ENCODE assay signal across 10 cellular contexts in the genomic region with DNA sequence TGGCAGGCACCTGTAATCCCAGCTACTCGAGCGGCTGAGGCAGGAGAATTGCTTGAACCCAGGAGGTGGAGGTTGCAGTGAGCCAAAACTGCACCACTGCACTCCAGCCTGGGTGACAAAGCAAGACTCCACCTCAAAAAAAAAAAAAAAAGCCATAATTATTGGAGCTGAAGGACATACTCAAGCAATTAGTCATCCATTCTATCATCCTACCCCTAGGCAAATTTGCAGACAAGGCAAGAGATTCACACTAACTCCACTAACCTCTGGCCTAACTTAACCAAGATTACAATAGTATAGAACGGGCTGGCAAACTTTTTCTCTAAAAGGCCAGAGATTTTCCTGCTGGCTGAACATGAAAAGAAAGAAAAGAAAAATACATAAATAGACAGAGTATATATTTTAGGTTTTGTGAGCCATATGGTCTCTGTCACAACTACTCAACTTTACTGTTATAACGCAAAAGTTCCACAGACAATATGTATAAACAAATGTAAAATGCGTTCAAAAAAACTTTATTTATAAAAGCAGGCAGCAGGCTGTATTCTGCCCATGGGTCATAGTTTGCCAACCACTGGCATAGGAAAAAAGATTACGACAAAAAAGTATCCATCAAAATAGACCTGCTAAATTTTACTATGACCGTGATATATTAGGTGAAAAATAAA. TPM values are rescaled to one million over a fixed set of nuclear protein-coding genes. Genes with fewer than 3 reads are reported as not detected.
A peak's percentile ranks its signal among the peaks of the same experiment; 100 is the strongest.
DNase-seq lines count a peak whose midpoint lies in the region; ATAC-seq and TF ChIP-seq lines count a peak whose summit lies in the region.
"Had no signal": no experiment of that assay in that cellular context is flagged by ENCODE, and none has a peak within 500 bp of the region (broad histone marks: within the 10 kb centered on the region; RNA-seq: fewer than 3 reads in every experiment).

No MANE protein-coding gene starts in this region.

- no peaks in the 10 kb centered on the region for H3K4me1 ChIP-seq in ascending aorta

- H3K27ac ChIP-seq in 22Rv1 (peak overlapping the region; percentile 3; the same call in 1 of the 2 replicates), ascending aorta (no peak overlapping the region)
- H3K27ac ChIP-seq: dorsolateral prefrontal cortex had no signal

- no peaks in the 10 kb centered on the region for H3K27me3 ChIP-seq in ascending aorta
- H3K27me3 ChIP-seq: dorsolateral prefrontal cortex had no signal

- H3K9me3 ChIP-seq in T-helper 17 cell (ENCODE audit: control insufficient read depth, low read length, poor library complexity, severe bottlenecking): no peaks in the 10 kb centered on the region
- no peaks in the 10 kb centered on the region for H3K9me3 ChIP-seq in ascending aorta

- no peak overlapping the region for H3K4me3 Mint-ChIP-seq in T-helper 17 cell
- no peak overlapping the region for H3K4me3 Mint-ChIP-seq in stimulated activated memory B cell treated with anti-CD40 and anti-IgM and Interleukin-4, amounts not matched to agents 10 μg/mL and 1 μg/mL and 100 μg/mL, for 72 hours

- peak overlapping the region; percentile 21 for H3K27ac Mint-ChIP-seq in T-helper 17 cell
- no peak overlapping the region for H3K27ac Mint-ChIP-seq in stimulated activated memory B cell treated with anti-CD40 and anti-IgM and Interleukin-4, amounts not matched to agents 10 μg/mL and 1 μg/mL and 100 μg/mL, for 72 hours

- DNase-seq in HFF-Myc (ENCODE audit: extremely low read depth, low read depth): peak; percentile 45
- DNase-seq in T-helper 17 cell: no peak
- peak; percentile 53 for DNase-seq in fibroblast of the conjunctiva (ENCODE audit: low read depth)
- DNase-seq in NCI-H1092 (lab: John Stamatoyannopoulos, UW): no peak
- no peak for DNase-seq in RPMI8226
- DNase-seq in ascending aorta (ENCODE audit: low spot score in 2 of 2): no peak
- DNase-seq: dorsolateral prefrontal cortex, nucleus accumbens had no signal

- H3K36me3 ChIP-seq in ascending aorta: no peaks in the 10 kb centered on the region

- intact Hi-C loops in ascending aorta (cut with DNase I): no loop called here

- H3K27me3 Mint-ChIP-seq in T-helper 17 cell: no peaks in the 10 kb centered on the region
- H3K27me3 Mint-ChIP-seq in stimulated activated memory B cell treated with anti-CD40 and anti-IgM and Interleukin-4, amounts not matched to agents 10 μg/mL and 1 μg/mL and 100 μg/mL, for 72 hours: no peaks in the 10 kb centered on the region

- TF ChIP-seq CTCF in 22Rv1 (IDR thresholded peaks at IDR 0.05): no peak
- TF ChIP-seq CTCF in HFF-Myc (IDR thresholded peaks at IDR 0.05; ENCODE audit: low read depth, low read length, missing control alignments): no peak
- no peak for TF ChIP-seq CTCF in ascending aorta (IDR thresholded peaks at IDR 0.05)

- no peak overlapping the region for H3K4me3 ChIP-seq in HFF-Myc (replicated peaks; ENCODE audit: low read depth, low read length)
- H3K4me3 ChIP-seq in ascending aorta: no peak overlapping the region
- H3K4me3 ChIP-seq: dorsolateral prefrontal cortex had no signal

- no peak for ATAC-seq in T-helper 17 cell
- no peak for ATAC-seq in stimulated activated memory B cell treated with anti-CD40 and anti-IgM and Interleukin-4, amounts not matched to agents 10 μg/mL and 1 μg/mL and 100 μg/mL, for 72 hours

- no peaks in the 10 kb centered on the region for H3K4me1 Mint-ChIP-seq in T-helper 17 cell
- no peaks in the 10 kb centered on the region for H3K4me1 Mint-ChIP-seq in stimulated activated memory B cell treated with anti-CD40 and anti-IgM and Interleukin-4, amounts not matched to agents 10 μg/mL and 1 μg/mL and 100 μg/mL, for 72 hours

- H3K36me3 Mint-ChIP-seq in T-helper 17 cell (ENCODE audit: low read depth): no peaks in the 10 kb centered on the region
- H3K36me3 Mint-ChIP-seq in stimulated activated memory B cell treated with anti-CD40 and anti-IgM and Interleukin-4, amounts not matched to agents 10 μg/mL and 1 μg/mL and 100 μg/mL, for 72 hours: no peaks in the 10 kb centered on the region

- H3K9me3 Mint-ChIP-seq in stimulated activated memory B cell treated with anti-CD40 and anti-IgM and Interleukin-4, amounts not matched to agents 10 μg/mL and 1 μg/mL and 100 μg/mL, for 72 hours: no peaks in the 10 kb centered on the region

RNA-seq across cellular contexts. Expression of gene BRIP1, which starts 29.7 kb away (rescaled TPM):
- 1 to 10 TPM; 1.5 to 2.3 TPM for total RNA-seq in T-helper 17 cell
- total RNA-seq in ascending aorta: not detected

Comparison
In these comparisons a context has a peak if more than half of its experiments do, and no peak if none do; other contexts are left out.
1. DNase-seq: peak in HFF-Myc (single experiment) and fibroblast of the conjunctiva (single experiment); none in T-helper 17 cell (0 of 3), NCI-H1092 (single experiment), RPMI8226 (single experiment) and ascending aorta (0 of 2).